In genomic region chr1:31981976-31982375, GRCh38 we compare ENCODE assay signal across 10 cellular contexts. TPM values are rescaled to one million over a fixed set of nuclear protein-coding genes. Genes with fewer than 3 reads are reported as not detected.
DNase-seq lines count a peak whose midpoint lies in the region; ATAC-seq, FAIRE-seq and TF ChIP-seq lines count a peak whose summit lies in the region.
"Had no signal": no experiment of that assay in that cellular context is flagged by ENCODE, and none has a peak within 500 bp of the region (broad histone marks: within the 10 kb centered on the region; RNA-seq: fewer than 3 reads in every experiment).

No MANE protein-coding gene starts in this region.

- no peaks in the 10 kb centered on the region for H3K9me3 Mint-ChIP-seq in T-helper 1 cell treated with Interleukin-12 subunit alpha and Interleukin-12 subunit beta and Interleukin-4 antibody, amounts not matched to agents 30 μg/mL and 1 μg/mL, for 36 hours

- peak overlapping the region; percentile 69 to 94 (median 84) for H3K4me2 ChIP-seq in BLaER1 treated with 17β-estradiol and CSF1 and Interleukin-3, amounts not matched to agents 10 nM and 100 nM
- peak overlapping the region; percentile 63 for H3K4me2 ChIP-seq in endothelial cell of umbilical vein (ENCODE audit: insufficient read depth, low read length)

- CTCF ChIA-PET in HEK293 (lab: Yijun Ruan, JAX) (interaction anchor here (0.5 to 1.8 kb wide), 2 partner anchors 18 to 268 kb away, joined by 4 to 6 read pairs; no protein-coding TSS in a partner anchor), endothelial cell of umbilical vein (lab: Charles Lee) (interaction anchor here (0.5 to 1.8 kb wide), 4 partner anchors 18 to 138 kb away, joined by 3 to 5 read pairs (median 4); no protein-coding TSS in a partner anchor)

- no peak for TF ChIP-seq POLR2A in endothelial cell of umbilical vein (IDR thresholded peaks at IDR 0.05; ENCODE audit: low read depth, low read length)

- no peak for FAIRE-seq in endothelial cell of umbilical vein (lab: Jason Lieb, UNC)
- FAIRE-seq: kidney had no signal

- peak overlapping the region in 10 of 11 experiments; percentile 1 to 96 (median 82); a peak in 19 of 22 replicates for H3K27ac ChIP-seq in BLaER1 treated with 17β-estradiol and CSF1 and Interleukin-3, amounts not matched to agents 10 nM and 100 nM
- H3K27ac ChIP-seq in HEK293 (ENCODE audit: extremely low read depth, low read depth, low read length), result no peak overlapping the region
- H3K27ac ChIP-seq in endothelial cell of umbilical vein (ENCODE audit: insufficient read depth, low read depth, low read length), result no peak overlapping the region
- no peak overlapping the region for H3K27ac ChIP-seq in ascending aorta
- peak overlapping the region in 1 of 2 donors; percentile 33 for H3K27ac ChIP-seq in left lung

- no peak for ATAC-seq in HG03460 (IDR thresholded peaks at IDR 0.05; ENCODE audit: unreplicated experiment)
- ATAC-seq in GM19328 (IDR thresholded peaks at IDR 0.05; ENCODE audit: unreplicated experiment), result no peak
- no peak for ATAC-seq in left lung

- peak overlapping the region in 7 of 10 experiments; percentile 5 to 40 (median 23); a peak in 8 of 20 replicates for H3K4me3 ChIP-seq in BLaER1 treated with 17β-estradiol and CSF1 and Interleukin-3, amounts not matched to agents 10 nM and 100 nM
- H3K4me3 ChIP-seq in HEK293 (ENCODE audit: low read depth, low read length) (no peak overlapping the region), endothelial cell of umbilical vein (replicated peaks in 1 of 3; ENCODE audit: insufficient read depth in 1 of 3, low read depth in 1 of 3, low read length in 3 of 3) (no peak overlapping the region), ascending aorta (no peak overlapping the region), left lung (no peak overlapping the region)

- H3K4me1 ChIP-seq in BLaER1 treated with 17β-estradiol and CSF1 and Interleukin-3, amounts not matched to agents 10 nM and 100 nM, result peaks cover 69 to 100% (median 97%) of the 10 kb centered on the region in 10 experiments
- H3K4me1 ChIP-seq in HEK293 (ENCODE audit: control insufficient read depth, insufficient read depth, low read length), result no peaks in the 10 kb centered on the region
- H3K4me1 ChIP-seq in endothelial cell of umbilical vein (ENCODE audit: control insufficient read depth, extremely low read depth, insufficient read depth, low read length), result peaks cover 16% of the 10 kb centered on the region
- H3K4me1 ChIP-seq in ascending aorta, result no peaks in the 10 kb centered on the region
- peaks cover 5 to 23% of the 10 kb centered on the region in 2 donors for H3K4me1 ChIP-seq in left lung

- H3K9ac ChIP-seq in BLaER1 treated with 17β-estradiol and CSF1 and Interleukin-3, amounts not matched to agents 10 nM and 100 nM, result peak overlapping the region in 9 of 11 experiments; percentile 37 to 81 (median 65); a peak in 17 of 22 replicates
- no peak overlapping the region for H3K9ac ChIP-seq in endothelial cell of umbilical vein (replicated peaks; ENCODE audit: extremely low read depth, insufficient read depth, low read length)

- H3K9me1 ChIP-seq in endothelial cell of umbilical vein (replicated peaks; ENCODE audit: control insufficient read depth, extremely low read depth, insufficient read depth, low read length), result no peaks in the 10 kb centered on the region

- H3K9me3 ChIP-seq in BLaER1 treated with 17β-estradiol and CSF1 and Interleukin-3, amounts not matched to agents 10 nM and 100 nM (replicated peaks in 1 of 11), result peaks cover 0 to 3% (median 0%) of the 10 kb centered on the region in 11 experiments; a peak in 1 of 22 replicates
- H3K9me3 ChIP-seq in HEK293 (ENCODE audit: control insufficient read depth, insufficient read depth, low read depth, low read length) (no peaks in the 10 kb centered on the region), endothelial cell of umbilical vein (replicated peaks; ENCODE audit: control insufficient read depth, insufficient read depth, low read length) (no peaks in the 10 kb centered on the region), ascending aorta (no peaks in the 10 kb centered on the region), left lung (no peaks in the 10 kb centered on the region)

- no peak for DNase-seq in endothelial cell of umbilical vein (ENCODE audit: low read depth, low spot score)
- no peak for DNase-seq in ascending aorta (ENCODE audit: low spot score in 2 of 2)
- no peak for DNase-seq in left lung
- DNase-seq: kidney, NCI-H774 had no signal

- BruUV-seq in endothelial cell of umbilical vein (replicated peaks; lab: Mats Ljungman, UMichigan), result no TSS peak

- TF ChIP-seq CTCF in HEK293 (tag by site-specific recombination; IDR thresholded peaks at IDR 0.05), result no peak
- no peak for TF ChIP-seq CTCF in endothelial cell of umbilical vein (IDR thresholded peaks at IDR 0.05; ENCODE audit: extremely low read depth in 1 of 2, insufficient read depth in 1 of 2, low read depth in 1 of 2, low read length in 2 of 2)
- TF ChIP-seq CTCF in ascending aorta (IDR thresholded peaks at IDR 0.05), result no peak
- no peak for TF ChIP-seq CTCF in left lung (IDR thresholded peaks at IDR 0.05)

- POLR2A ChIA-PET in HEK293 (lab: Yijun Ruan, JAX), result no interaction called here
- POLR2A ChIA-PET in endothelial cell of umbilical vein (lab: Charles Lee), result interaction anchor here (0.5 kb wide), 1 partner anchor 62 kb away, joined by 3 read pairs; no protein-coding TSS in a partner anchor

- peak overlapping the region; percentile 75 for H2AFZ ChIP-seq in endothelial cell of umbilical vein (ENCODE audit: low read depth, low read length)

- H3K4me3 Mint-ChIP-seq in T-helper 1 cell treated with Interleukin-12 subunit alpha and Interleukin-12 subunit beta and Interleukin-4 antibody, amounts not matched to agents 30 μg/mL and 1 μg/mL, for 36 hours, result peak overlapping the region; percentile 29

- peak overlapping the region; percentile 82 for H3K27ac Mint-ChIP-seq in T-helper 1 cell treated with Interleukin-12 subunit alpha and Interleukin-12 subunit beta and Interleukin-4 antibody, amounts not matched to agents 30 μg/mL and 1 μg/mL, for 36 hours

- H3K27me3 ChIP-seq in BLaER1 treated with 17β-estradiol and CSF1 and Interleukin-3, amounts not matched to agents 10 nM and 100 nM, result no peaks in the 10 kb centered on the region
- H3K27me3 ChIP-seq in endothelial cell of umbilical vein (ENCODE audit: control insufficient read depth in 2 of 2, insufficient read depth in 2 of 2, low read length in 2 of 2) (no peaks in the 10 kb centered on the region), ascending aorta (no peaks in the 10 kb centered on the region), left lung (no peaks in the 10 kb centered on the region)

- intact Hi-C loops in endothelial cell of umbilical vein (cut with micrococcal nuclease), result no loop called here
- intact Hi-C loops in ascending aorta (cut with DNase I), result no loop called here
- intact Hi-C loops in left lung (cut with DNase I), result no loop called here

- no peaks in the 10 kb centered on the region for H4K20me1 ChIP-seq in BLaER1 treated with 17β-estradiol and CSF1 and Interleukin-3, amounts not matched to agents 10 nM and 100 nM
- no peaks in the 10 kb centered on the region for H4K20me1 ChIP-seq in endothelial cell of umbilical vein (replicated peaks; ENCODE audit: control insufficient read depth, extremely low read depth, insufficient read depth, low read length)

- H3K4me1 Mint-ChIP-seq in T-helper 1 cell treated with Interleukin-12 subunit alpha and Interleukin-12 subunit beta and Interleukin-4 antibody, amounts not matched to agents 30 μg/mL and 1 μg/mL, for 36 hours (ENCODE audit: low read depth), result peaks cover 45% of the 10 kb centered on the region

- peaks cover 7% of the 10 kb centered on the region for H3K36me3 Mint-ChIP-seq in T-helper 1 cell treated with Interleukin-12 subunit alpha and Interleukin-12 subunit beta and Interleukin-4 antibody, amounts not matched to agents 30 μg/mL and 1 μg/mL, for 36 hours (ENCODE audit: low read depth)

- H3K27me3 Mint-ChIP-seq in T-helper 1 cell treated with Interleukin-12 subunit alpha and Interleukin-12 subunit beta and Interleukin-4 antibody, amounts not matched to agents 30 μg/mL and 1 μg/mL, for 36 hours (ENCODE audit: low read depth), result no peaks in the 10 kb centered on the region

- H3K79me2 ChIP-seq in endothelial cell of umbilical vein (ENCODE audit: control insufficient read depth, insufficient read depth, low read length), result no peaks in the 10 kb centered on the region

- H3K36me3 ChIP-seq in BLaER1 treated with 17β-estradiol and CSF1 and Interleukin-3, amounts not matched to agents 10 nM and 100 nM, result no peaks in the 10 kb centered on the region
- no peaks in the 10 kb centered on the region for H3K36me3 ChIP-seq in HEK293 (ENCODE audit: control insufficient read depth in 2 of 2, insufficient read depth in 1 of 2, low read length in 2 of 2)
- no peaks in the 10 kb centered on the region for H3K36me3 ChIP-seq in endothelial cell of umbilical vein (ENCODE audit: control insufficient read depth in 2 of 2, extremely low read depth in 1 of 2, insufficient read depth in 2 of 2, low read length in 2 of 2)
- H3K36me3 ChIP-seq in ascending aorta, result no peaks in the 10 kb centered on the region
- no peaks in the 10 kb centered on the region for H3K36me3 ChIP-seq in left lung

- dilution Hi-C loops in endothelial cell of umbilical vein (cut with MboI; ENCODE audit: extremely low pct_ligation_motif_present, low sequenced_read_pairs), result no loop called here

RNA-seq across cellular contexts. Expression of gene KHDRBS1, which starts 31.7 kb away (rescaled TPM):
- total RNA-seq in endothelial cell of umbilical vein (185 and 194 TPM in 2 replicates), ascending aorta (120 TPM), left lung (10 to 100 TPM; 87.2 to 95.7 TPM)
- polyA plus RNA-seq in endothelial cell of umbilical vein, result 26.3 and 43.4 TPM in 2 replicates
- polyA plus RNA-seq in endothelial cell of umbilical vein (2011; cell fraction: cytosol; rRNA removed), result 65.7 and 69.2 TPM in 2 replicates
- 64.7 and 69.4 TPM in 2 replicates for polyA plus RNA-seq in endothelial cell of umbilical vein (2011; cell fraction: nucleus; rRNA removed)
- polyA plus RNA-seq in endothelial cell of umbilical vein (2012), result 123 and 173 TPM in 2 replicates
- 46.8 and 49.3 TPM in 2 replicates for polyA minus RNA-seq in endothelial cell of umbilical vein
- polyA minus RNA-seq in endothelial cell of umbilical vein (2011; cell fraction: cytosol; rRNA and poly(A)+ RNA removed), result 33.3 TPM
- polyA minus RNA-seq in endothelial cell of umbilical vein (2011; cell fraction: nucleus; rRNA and poly(A)+ RNA removed), result 41.0 and 48.9 TPM in 2 replicates

RNA-seq across cellular contexts. Expression of gene PTP4A2, which starts 43.8 kb away (rescaled TPM):
- total RNA-seq in endothelial cell of umbilical vein (172 and 184 TPM in 2 replicates), ascending aorta (174 TPM), left lung (100 to 1,000 TPM; 210 to 272 TPM)
- polyA plus RNA-seq in endothelial cell of umbilical vein, result 44.4 and 74.1 TPM in 2 replicates
- polyA plus RNA-seq in endothelial cell of umbilical vein (2011; cell fraction: cytosol; rRNA removed), result 102 and 107 TPM in 2 replicates
- polyA plus RNA-seq in endothelial cell of umbilical vein (2011; cell fraction: nucleus; rRNA removed), result 38.7 and 54.6 TPM in 2 replicates
- 178 and 265 TPM in 2 replicates for polyA plus RNA-seq in endothelial cell of umbilical vein (2012)
- 212 and 224 TPM in 2 replicates for polyA minus RNA-seq in endothelial cell of umbilical vein
- polyA minus RNA-seq in endothelial cell of umbilical vein (2011; cell fraction: cytosol; rRNA and poly(A)+ RNA removed), result 348 TPM
- 65.7 and 95.4 TPM in 2 replicates for polyA minus RNA-seq in endothelial cell of umbilical vein (2011; cell fraction: nucleus; rRNA and poly(A)+ RNA removed)

Comparison
In these comparisons a context has a peak if more than half of its experiments do, and no peak if none do; other contexts are left out.
1. H3K27ac ChIP-seq: peak in BLaER1 treated with 17β-estradiol and CSF1 and Interleukin-3, amounts not matched to agents 10 nM and 100 nM (10 of 11); none in HEK293 (single experiment), endothelial cell of umbilical vein (single experiment) and ascending aorta (0 of 2).
2. H3K4me3 ChIP-seq: peak in BLaER1 treated with 17β-estradiol and CSF1 and Interleukin-3, amounts not matched to agents 10 nM and 100 nM (7 of 10); none in HEK293 (single experiment), endothelial cell of umbilical vein (0 of 3), ascending aorta (0 of 2) and left lung (0 of 2).